14 cellular contexts compared by ENCODE assay signal in genomic region chr20:44154521-44155001, GRCh38. TPM values are rescaled to one million over a fixed set of nuclear protein-coding genes. Genes with fewer than 3 reads are reported as not detected.
DNase-seq lines count a peak whose midpoint lies in the region; TF ChIP-seq lines count a peak whose summit lies in the region.
"Had no signal": no experiment of that assay in that cellular context is flagged by ENCODE, and none has a peak within 500 bp of the region (broad histone marks: within the 10 kb centered on the region; RNA-seq: fewer than 3 reads in every experiment).

No MANE protein-coding gene starts in this region.

- H3K36me3 ChIP-seq in esophagus (ENCODE audit: control insufficient read depth in 2 of 2, insufficient read depth in 2 of 2, low read length in 1 of 2), result no peaks in the 10 kb centered on the region
- no peaks in the 10 kb centered on the region for H3K36me3 ChIP-seq in CD4-positive, alpha-beta memory T cell (ENCODE audit: insufficient read depth, low read length)
- H3K36me3 ChIP-seq: pancreas had no signal

- DNase-seq in AG10803 (ENCODE audit: low read depth) (peak; percentile 74), LHCN-M2 (ENCODE audit: low read depth) (peak; percentile 80), osteocyte (ENCODE audit: extremely low spot score, unreplicated experiment) (no peak), T-helper 1 cell (no peak), NOMO-1 (lab: John Stamatoyannopoulos, UW; ENCODE audit: unreplicated experiment in 2 of 2) (no peak), dedifferentiated amniotic fluid mesenchymal stem cell (ENCODE audit: extremely low spot score) (no peak)
- DNase-seq in CD4-positive, alpha-beta memory T cell, result no peak
- DNase-seq: dorsolateral prefrontal cortex; NCI-H1417; pancreas; stimulated activated CD4-positive, alpha-beta T cell treated with anti-CD3 and anti-CD28 coated beads, Interleukin-1b, Interleukin-23, amount 100 ng/mL, for 48 hours had no signal

- CTCF ChIA-PET in CD4-positive, alpha-beta memory T cell (lab: Charles Lee; ENCODE audit: partially characterized antibody), result interaction anchor here (0.6 to 0.9 kb wide), 3 partner anchors 38 to 74 kb away, joined by 3 read pairs; no protein-coding TSS in a partner anchor

- H3K4me3 ChIP-seq in AG10803 (ENCODE audit: low read length) (no peak overlapping the region), esophagus (ENCODE audit: low read depth in 1 of 2, low read length in 2 of 2) (no peak overlapping the region)
- H3K4me3 ChIP-seq in CD4-positive, alpha-beta memory T cell (ENCODE audit: low read length in 2 of 2), result no peak overlapping the region
- H3K4me3 ChIP-seq: BLaER1, dorsolateral prefrontal cortex, pancreas had no signal

- peaks cover 38% of the 10 kb centered on the region for H3K4me1 Mint-ChIP-seq in osteocyte (ENCODE audit: unreplicated experiment)
- H3K4me1 Mint-ChIP-seq in CD4-positive, alpha-beta memory T cell, result peaks cover 11 to 21% (median 14%) of the 10 kb centered on the region in 4 donors

- H3K27ac ChIP-seq in esophagus (ENCODE audit: low read depth in 2 of 2, low read length in 1 of 2), result peak overlapping the region; percentile 22 to 84
- no peak overlapping the region for H3K27ac ChIP-seq in CD4-positive, alpha-beta memory T cell (ENCODE audit: low read depth, low read length)
- H3K27ac ChIP-seq: BLaER1, pancreas, VCaP had no signal

- no peak overlapping the region for H3K4me3 Mint-ChIP-seq in osteocyte (ENCODE audit: unreplicated experiment)
- no peak overlapping the region for H3K4me3 Mint-ChIP-seq in CD4-positive, alpha-beta memory T cell

- POLR2A ChIA-PET in CD4-positive, alpha-beta memory T cell (lab: Charles Lee; ENCODE audit: partially characterized antibody), result no interaction called here

- 30 to 50% methylated on average over 7 of the region's 7 CpGs for WGBS in esophagus, 2 donors

- H3K27ac Mint-ChIP-seq in osteocyte (ENCODE audit: unreplicated experiment), result peak overlapping the region; percentile 92
- peak overlapping the region in 1 of 7 donors; percentile 38 for H3K27ac Mint-ChIP-seq in CD4-positive, alpha-beta memory T cell

- intact Hi-C loops in CD4-positive, alpha-beta memory T cell (cut with micrococcal nuclease), result no loop called here

- H3K27me3 ChIP-seq in esophagus (ENCODE audit: control insufficient read depth in 1 of 2, insufficient read depth in 2 of 2, low read length in 2 of 2), result no peaks in the 10 kb centered on the region
- no peaks in the 10 kb centered on the region for H3K27me3 ChIP-seq in CD4-positive, alpha-beta memory T cell (ENCODE audit: insufficient read depth, low read length)
- H3K27me3 ChIP-seq: BLaER1, pancreas had no signal

- no peaks in the 10 kb centered on the region for H3K9me3 Mint-ChIP-seq in osteocyte (ENCODE audit: unreplicated experiment)
- H3K9me3 Mint-ChIP-seq in CD4-positive, alpha-beta memory T cell, result no peaks in the 10 kb centered on the region

- peaks cover 7% of the 10 kb centered on the region for H3K36me3 Mint-ChIP-seq in osteocyte (ENCODE audit: unreplicated experiment)
- H3K36me3 Mint-ChIP-seq in CD4-positive, alpha-beta memory T cell, result no peaks in the 10 kb centered on the region

- H3K9me3 ChIP-seq in esophagus (ENCODE audit: control insufficient read depth in 2 of 2, insufficient read depth in 1 of 2, low read depth in 1 of 2, low read length in 1 of 2), result peaks cover 0 to 1% of the 10 kb centered on the region in 2 donors
- no peaks in the 10 kb centered on the region for H3K9me3 ChIP-seq in CD4-positive, alpha-beta memory T cell (ENCODE audit: control insufficient read depth in 1 of 2, low read length in 2 of 2)
- H3K9me3 ChIP-seq: pancreas had no signal

- H3K27me3 Mint-ChIP-seq in osteocyte (ENCODE audit: unreplicated experiment), result no peaks in the 10 kb centered on the region
- peaks cover 16 to 17% of the 10 kb centered on the region in 2 donors for H3K27me3 Mint-ChIP-seq in CD4-positive, alpha-beta memory T cell

- H3K4me1 ChIP-seq in esophagus (ENCODE audit: control insufficient read depth in 2 of 2, insufficient read depth in 2 of 2, low read length in 1 of 2), result peaks cover 2 to 3% of the 10 kb centered on the region in 2 donors
- peaks cover 12% of the 10 kb centered on the region for H3K4me1 ChIP-seq in CD4-positive, alpha-beta memory T cell (ENCODE audit: insufficient read depth, low read length)
- H3K4me1 ChIP-seq: pancreas had no signal

- TF ChIP-seq CTCF in AG10803 (conservative IDR thresholded peaks at IDR 0.05; ENCODE audit: low read length) (peak; percentile 37), osteocyte (IDR thresholded peaks at IDR 0.05) (no peak)

RNA-seq across cellular contexts. Expression of gene JPH2, which starts 32.4 kb away (rescaled TPM):
- total RNA-seq in LHCN-M2 (2014; rRNA removed), result 24.4 and 31.8 TPM in 2 replicates
- polyA plus RNA-seq in LHCN-M2 (2012), result 32.9 TPM
- polyA plus RNA-seq in esophagus, result 1 to 10 TPM; 4.2 to 4.9 TPM
- total RNA-seq in osteocyte, result 14.2 and 16.5 TPM in 2 replicates
- total RNA-seq in CD4-positive, alpha-beta memory T cell, result not detected
- not detected for polyA plus RNA-seq in CD4-positive, alpha-beta memory T cell

RNA-seq across cellular contexts. Expression of gene OSER1, which starts 56.0 kb away (rescaled TPM):
- total RNA-seq in LHCN-M2 (2014; rRNA removed), result 32.4 and 35.5 TPM in 2 replicates
- polyA plus RNA-seq in LHCN-M2 (2012), result 27.9 TPM
- polyA plus RNA-seq in esophagus, result 10 to 100 TPM; 27.6 to 33.7 TPM
- total RNA-seq in osteocyte, result 41.2 and 44.9 TPM in 2 replicates
- 10 to 100 TPM; 35.5 to 36.6 TPM for total RNA-seq in CD4-positive, alpha-beta memory T cell
- 10 to 100 TPM; 40.8 to 63.3 TPM for polyA plus RNA-seq in CD4-positive, alpha-beta memory T cell

Comparison
In these comparisons a context has a peak if more than half of its experiments do, and no peak if none do; other contexts are left out.
1. DNase-seq: peak in AG10803 (single experiment) and LHCN-M2 (single experiment); none in osteocyte (single experiment), T-helper 1 cell (0 of 5), NOMO-1 (0 of 2), dedifferentiated amniotic fluid mesenchymal stem cell (single experiment) and CD4-positive, alpha-beta memory T cell (0 of 5).
2. RNA of gene JPH2, which starts 32.4 kb away (total RNA-seq): 24.4 to 31.8 TPM in LHCN-M2 and 14.2 to 16.5 TPM in osteocyte; not detected in CD4-positive, alpha-beta memory T cell; every median in the first group is over 10 times any median in the second.